1 cellular context compared by ENCODE assay signal in the genomic region with DNA sequence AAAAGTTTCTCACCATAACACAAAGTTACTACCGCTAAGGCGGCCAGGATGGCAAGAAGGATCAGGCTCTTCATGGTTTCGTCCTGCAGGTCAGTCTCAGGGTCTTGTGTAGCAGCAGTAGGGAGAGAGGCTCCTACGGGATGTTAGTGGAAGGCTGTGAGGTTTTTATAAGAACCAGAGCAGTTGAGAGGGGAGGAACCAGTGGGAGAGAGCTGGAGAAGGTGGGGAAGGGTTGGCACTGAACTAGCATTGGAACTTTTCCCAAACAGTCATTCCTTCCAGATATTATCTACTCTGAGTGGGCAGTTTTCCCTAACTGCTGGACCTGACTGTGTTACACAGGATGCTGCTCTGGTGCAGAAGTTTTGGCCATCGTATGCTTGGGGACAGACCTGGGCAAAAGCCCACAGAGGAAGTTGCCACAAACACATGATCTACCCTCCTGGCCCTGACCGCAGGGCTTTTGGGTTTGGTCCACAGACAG.
TF ChIP-seq lines count a peak whose summit lies in the region.

A gene (minus strand): TSS at position 137 of the 484 bp plus-strand sequence. CDS start 63 bp downstream, at position 74.

TF ChIP-seq in HepG2, 621 proteins besides CTCF, POLR2A, EP300 and RAD21 (continued from another document):
- TF ChIP-seq, protein P1, sequence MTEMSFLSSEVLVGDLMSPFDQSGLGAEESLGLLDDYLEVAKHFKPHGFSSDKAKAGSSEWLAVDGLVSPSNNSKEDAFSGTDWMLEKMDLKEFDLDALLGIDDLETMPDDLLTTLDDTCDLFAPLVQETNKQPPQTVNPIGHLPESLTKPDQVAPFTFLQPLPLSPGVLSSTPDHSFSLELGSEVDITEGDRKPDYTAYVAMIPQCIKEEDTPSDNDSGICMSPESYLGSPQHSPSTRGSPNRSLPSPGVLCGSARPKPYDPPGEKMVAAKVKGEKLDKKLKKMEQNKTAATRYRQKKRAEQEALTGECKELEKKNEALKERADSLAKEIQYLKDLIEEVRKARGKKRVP (CRISPR knock-in tag; IDR thresholded peaks at IDR 0.05) = no peak
- TF ChIP-seq ASH2L (IDR thresholded peaks at IDR 0.05; ENCODE audit: insufficient read length, low read depth, low read length) (no peak), ZBTB21 (CRISPR knock-in tag; IDR thresholded peaks at IDR 0.05) (no peak), DNMT1 (CRISPR knock-in tag; IDR thresholded peaks at IDR 0.05) (no peak), GTF2F1 (IDR thresholded peaks at IDR 0.05; ENCODE audit: low read length) (no peak)
TF ChIP-seq in HepG2: peak in this region for 0.
